8 cellular contexts compared by ENCODE assay signal in genomic region chr3:152281032-152281713, GRCh38. TPM values are rescaled to one million over a fixed set of nuclear protein-coding genes. Genes with fewer than 3 reads are reported as not detected.
DNase-seq lines count a peak whose midpoint lies in the region; ATAC-seq and TF ChIP-seq lines count a peak whose summit lies in the region.

No MANE protein-coding gene starts in this region.

- intact Hi-C loops in HCT116 (cut with micrococcal nuclease) (no loop called here), Panc1 (cut with micrococcal nuclease; ENCODE audit: unreplicated experiment) (no loop called here), lower lobe of right lung (cut with DNase I) (no loop called here), prostate gland (cut with DNase I) (no loop called here)

- peaks cover 35% of the 10 kb centered on the region; the same call in 1 of the 2 replicates for H4K20me1 ChIP-seq in HCT116 (ENCODE audit: insufficient read depth)

- POLR2A ChIA-PET in HCT116 (lab: Charles Lee) (no interaction called here), Panc1 (lab: Charles Lee) (no interaction called here)

- BruUV-seq in HCT116 (replicated peaks; lab: Mats Ljungman, UMichigan) (no TSS peak), Panc1 (replicated peaks; lab: Mats Ljungman, UMichigan) (TSS peak; percentile 3)

- H3K27ac ChIP-seq in HCT116 (ENCODE audit: low read depth, low read length) (peak overlapping the region; percentile 6; the same call in 1 of the 2 replicates), Panc1 (ENCODE audit: low read length) (no peak overlapping the region), lower lobe of right lung (peak overlapping the region; percentile 5), prostate gland (no peak overlapping the region)

- CTCF ChIA-PET in HCT116 (lab: Charles Lee) (interaction anchor here (0.9 kb wide), 1 partner anchor 255 kb away, joined by 3 read pairs; no protein-coding TSS in a partner anchor), Panc1 (lab: Charles Lee) (no interaction called here)

- no peaks in the 10 kb centered on the region for H3K9me2 ChIP-seq in HCT116 (ENCODE audit: insufficient read depth)

- H2AFZ ChIP-seq in HCT116 (ENCODE audit: low read depth, low read length, poor library complexity, severe bottlenecking), result no peak overlapping the region

- peaks cover 41 to 50% of the 10 kb centered on the region in 2 experiments for H3K4me1 ChIP-seq in HCT116 (ENCODE audit: control insufficient read depth in 1 of 2, insufficient read depth in 2 of 2, low read length in 2 of 2)
- H3K4me1 ChIP-seq in Panc1 (ENCODE audit: control insufficient read depth, insufficient read depth, low read length), result peaks cover 20% of the 10 kb centered on the region
- peaks cover 96% of the 10 kb centered on the region for H3K4me1 ChIP-seq in lower lobe of right lung
- no peaks in the 10 kb centered on the region for H3K4me1 ChIP-seq in prostate gland (replicated peaks)

- TF ChIP-seq POLR2A in HCT116 (IDR thresholded peaks at IDR 0.05; ENCODE audit: borderline replicate concordance, extremely low read depth, insufficient read depth, insufficient read length) (no peak), prostate gland (IDR thresholded peaks at IDR 0.05) (no peak)

- ATAC-seq in GM18508 (IDR thresholded peaks at IDR 0.05; ENCODE audit: insufficient read depth, unreplicated experiment) (peak; percentile 71), HCT116 (no peak), Panc1 (no peak; the same call in 1 of the 2 replicates), lower lobe of right lung (no peak)

- in situ Hi-C loops in Panc1 (cut with HindIII; ENCODE audit: low pct_unique_long_range_greater_than_20kb, low sequenced_read_pairs), result no loop called here

- TF ChIP-seq CTCF in HCT116 (IDR thresholded peaks at IDR 0.05 in 2 of 3, conservative IDR thresholded peaks at IDR 0.05 in 1 of 3; ENCODE audit: borderline replicate concordance in 1 of 3, insufficient read depth in 1 of 3, low read depth in 2 of 3, low read length in 2 of 3) (no peak), Panc1 (IDR thresholded peaks at IDR 0.05) (no peak), lower lobe of right lung (IDR thresholded peaks at IDR 0.05) (no peak), prostate gland (IDR thresholded peaks at IDR 0.05) (no peak)

- RAD21 ChIA-PET in HCT116 (lab: Charles Lee; ENCODE audit: low non-redundant PET in 1 of 2, low total read pairs in 2 of 2, uncharacterized antibody in 2 of 2, unreplicated experiment in 2 of 2), result no interaction called here

- H3K36me3 ChIP-seq in HCT116 (ENCODE audit: control insufficient read depth in 1 of 2, insufficient read depth in 2 of 2, low read length in 2 of 2) (no peaks in the 10 kb centered on the region), Panc1 (ENCODE audit: control insufficient read depth, insufficient read depth, low read length) (no peaks in the 10 kb centered on the region), lower lobe of right lung (no peaks in the 10 kb centered on the region), prostate gland (no peaks in the 10 kb centered on the region)

- H3K4me2 ChIP-seq in HCT116 (ENCODE audit: low read length), result no peak overlapping the region

- TF ChIP-seq RAD21 in HCT116 (IDR thresholded peaks at IDR 0.05; ENCODE audit: low read depth), result no peak

- WGBS in prostate gland, result 83% methylated on average over 4 of the region's 4 CpGs

- H3K9me3 ChIP-seq in HCT116 (ENCODE audit: control insufficient read depth in 1 of 2, insufficient read depth in 1 of 2, low read depth in 1 of 2, low read length in 2 of 2), result no peaks in the 10 kb centered on the region
- H3K9me3 ChIP-seq in Panc1 (ENCODE audit: control insufficient read depth, insufficient read depth, low read depth, low read length), result no peaks in the 10 kb centered on the region
- no peaks in the 10 kb centered on the region for H3K9me3 ChIP-seq in lower lobe of right lung
- H3K9me3 ChIP-seq in prostate gland, result no peaks in the 10 kb centered on the region

- H3K9ac ChIP-seq in HCT116 (ENCODE audit: low read length), result no peak overlapping the region

- H3K27me3 ChIP-seq in HCT116 (ENCODE audit: insufficient read depth, low read length), result no peaks in the 10 kb centered on the region
- H3K27me3 ChIP-seq in Panc1 (ENCODE audit: control insufficient read depth, insufficient read depth, low read length), result no peaks in the 10 kb centered on the region
- H3K27me3 ChIP-seq in lower lobe of right lung (ENCODE audit: low read depth), result no peaks in the 10 kb centered on the region
- no peaks in the 10 kb centered on the region for H3K27me3 ChIP-seq in prostate gland (replicated peaks; ENCODE audit: insufficient read depth)

- no peak for DNase-seq in HCT116 (ENCODE audit: low read depth, low spot score)
- no peak for DNase-seq in Panc1 (ENCODE audit: low read depth, low spot score)
- no peak for DNase-seq in lower lobe of right lung
- DNase-seq in D341Med (ENCODE audit: low spot score), result no peak
- no peak for DNase-seq in NCI-H1092 (lab: John Stamatoyannopoulos, UW)
- no peak for DNase-seq in activated CD4-positive, CD25-positive, alpha-beta regulatory T cell treated with anti-CD3 and anti-CD28 coated beads, Interleukin-2, amount 50 U/mL, for 72 hours
- DNase-seq in prostate gland (ENCODE audit: low spot score), result no peak

- H3K4me3 ChIP-seq in HCT116 (replicated peaks in 1 of 2; ENCODE audit: low read depth in 1 of 2, low read length in 2 of 2) (no peak overlapping the region), Panc1 (ENCODE audit: low read depth in 2 of 2, low read length in 2 of 2) (no peak overlapping the region), lower lobe of right lung (no peak overlapping the region), prostate gland (no peak overlapping the region)

- H3K79me2 ChIP-seq in HCT116 (ENCODE audit: insufficient read depth, low read length), result peaks cover 99% of the 10 kb centered on the region

TF ChIP-seq in HCT116, 20 proteins besides CTCF, POLR2A, EP300 and RAD21:
- TF ChIP-seq FOSL1 (IDR thresholded peaks at IDR 0.05; ENCODE audit: low read depth) (no peak), ZFX (IDR thresholded peaks at IDR 0.05) (no peak), TCF7L2 (IDR thresholded peaks at IDR 0.05; ENCODE audit: borderline replicate concordance, extremely low read depth, insufficient read depth, insufficient read length) (no peak), SIN3A (IDR thresholded peaks at IDR 0.05; ENCODE audit: low read depth) (no peak), ELF1 (IDR thresholded peaks at IDR 0.05; ENCODE audit: borderline replicate concordance, low read depth) (no peak), EZH2 (IDR thresholded peaks at IDR 0.05) (no peak), YY1 (IDR thresholded peaks at IDR 0.05; ENCODE audit: extremely low read depth, insufficient replicate concordance, low read depth, low read length) (no peak), ZBTB33 (IDR thresholded peaks at IDR 0.05; ENCODE audit: extremely low read depth, insufficient replicate concordance, low read length) (no peak)

RNA-seq across cellular contexts. Expression of gene MBNL1, which starts 12.4 kb away (rescaled TPM):
- 200 TPM for total RNA-seq in HCT116 (2021; ENCODE audit: unreplicated experiment)
- 69.4 and 70.1 TPM in 2 replicates for polyA plus RNA-seq in HCT116 (2012)
- total RNA-seq in Panc1 (2021; ENCODE audit: unreplicated experiment), result 140 TPM
- polyA plus RNA-seq in Panc1 (2012; ENCODE audit: insufficient read length), result 55.2 TPM
- total RNA-seq in lower lobe of right lung, result 235 TPM
- 100 to 1,000 TPM; 131 to 226 TPM for total RNA-seq in prostate gland

Comparison
In these comparisons a context has a peak if more than half of its experiments do, and no peak if none do; other contexts are left out.
1. H3K27ac ChIP-seq: peak in HCT116 (single experiment) and lower lobe of right lung (single experiment); none in Panc1 (single experiment) and prostate gland (0 of 2).